ENCODE assay signal across 1 cellular context in the genomic region with DNA sequence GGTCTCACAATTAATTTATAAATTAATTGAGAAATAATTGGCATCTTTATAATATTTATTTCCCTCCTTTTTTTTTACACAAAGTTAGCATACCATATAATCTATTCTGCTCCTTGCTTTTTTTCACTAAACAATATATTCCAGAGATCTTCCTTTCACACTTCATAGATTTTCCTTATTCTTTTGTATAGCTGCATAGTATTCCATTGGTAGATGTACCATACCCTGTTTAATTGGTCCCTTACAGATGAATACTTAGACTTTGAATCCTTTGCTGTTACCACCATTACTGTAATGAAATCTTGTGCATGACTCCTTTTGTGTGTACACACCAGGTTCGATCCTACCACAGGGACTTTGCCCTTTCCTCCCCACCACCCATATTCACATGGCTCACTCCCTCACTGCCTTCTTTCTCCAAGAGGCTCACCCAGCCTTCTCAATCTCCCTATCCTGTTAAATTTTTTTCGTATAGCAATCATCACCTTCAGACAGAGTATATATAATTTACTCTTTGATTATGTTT.
TF ChIP-seq lines count a peak whose summit lies in the region.

No MANE protein-coding gene starts in this region.

TF ChIP-seq in HepG2, 621 proteins besides CTCF, POLR2A, EP300 and RAD21 (continued from another document):
- TF ChIP-seq, protein P1, sequence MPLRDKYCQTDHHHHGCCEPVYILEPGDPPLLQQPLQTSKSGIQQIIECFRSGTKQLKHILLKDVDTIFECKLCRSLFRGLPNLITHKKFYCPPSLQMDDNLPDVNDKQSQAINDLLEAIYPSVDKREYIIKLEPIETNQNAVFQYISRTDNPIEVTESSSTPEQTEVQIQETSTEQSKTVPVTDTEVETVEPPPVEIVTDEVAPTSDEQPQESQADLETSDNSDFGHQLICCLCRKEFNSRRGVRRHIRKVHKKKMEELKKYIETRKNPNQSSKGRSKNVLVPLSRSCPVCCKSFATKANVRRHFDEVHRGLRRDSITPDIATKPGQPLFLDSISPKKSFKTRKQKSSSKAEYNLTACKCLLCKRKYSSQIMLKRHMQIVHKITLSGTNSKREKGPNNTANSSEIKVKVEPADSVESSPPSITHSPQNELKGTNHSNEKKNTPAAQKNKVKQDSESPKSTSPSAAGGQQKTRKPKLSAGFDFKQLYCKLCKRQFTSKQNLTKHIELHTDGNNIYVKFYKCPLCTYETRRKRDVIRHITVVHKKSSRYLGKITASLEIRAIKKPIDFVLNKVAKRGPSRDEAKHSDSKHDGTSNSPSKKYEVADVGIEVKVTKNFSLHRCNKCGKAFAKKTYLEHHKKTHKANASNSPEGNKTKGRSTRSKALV (CRISPR knock-in tag; IDR thresholded peaks at IDR 0.05) = no peak
- TF ChIP-seq, protein P2, sequence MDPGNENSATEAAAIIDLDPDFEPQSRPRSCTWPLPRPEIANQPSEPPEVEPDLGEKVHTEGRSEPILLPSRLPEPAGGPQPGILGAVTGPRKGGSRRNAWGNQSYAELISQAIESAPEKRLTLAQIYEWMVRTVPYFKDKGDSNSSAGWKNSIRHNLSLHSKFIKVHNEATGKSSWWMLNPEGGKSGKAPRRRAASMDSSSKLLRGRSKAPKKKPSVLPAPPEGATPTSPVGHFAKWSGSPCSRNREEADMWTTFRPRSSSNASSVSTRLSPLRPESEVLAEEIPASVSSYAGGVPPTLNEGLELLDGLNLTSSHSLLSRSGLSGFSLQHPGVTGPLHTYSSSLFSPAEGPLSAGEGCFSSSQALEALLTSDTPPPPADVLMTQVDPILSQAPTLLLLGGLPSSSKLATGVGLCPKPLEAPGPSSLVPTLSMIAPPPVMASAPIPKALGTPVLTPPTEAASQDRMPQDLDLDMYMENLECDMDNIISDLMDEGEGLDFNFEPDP (CRISPR knock-in tag; conservative IDR thresholded peaks at IDR 0.05) = no peak
- TF ChIP-seq, protein P3, sequence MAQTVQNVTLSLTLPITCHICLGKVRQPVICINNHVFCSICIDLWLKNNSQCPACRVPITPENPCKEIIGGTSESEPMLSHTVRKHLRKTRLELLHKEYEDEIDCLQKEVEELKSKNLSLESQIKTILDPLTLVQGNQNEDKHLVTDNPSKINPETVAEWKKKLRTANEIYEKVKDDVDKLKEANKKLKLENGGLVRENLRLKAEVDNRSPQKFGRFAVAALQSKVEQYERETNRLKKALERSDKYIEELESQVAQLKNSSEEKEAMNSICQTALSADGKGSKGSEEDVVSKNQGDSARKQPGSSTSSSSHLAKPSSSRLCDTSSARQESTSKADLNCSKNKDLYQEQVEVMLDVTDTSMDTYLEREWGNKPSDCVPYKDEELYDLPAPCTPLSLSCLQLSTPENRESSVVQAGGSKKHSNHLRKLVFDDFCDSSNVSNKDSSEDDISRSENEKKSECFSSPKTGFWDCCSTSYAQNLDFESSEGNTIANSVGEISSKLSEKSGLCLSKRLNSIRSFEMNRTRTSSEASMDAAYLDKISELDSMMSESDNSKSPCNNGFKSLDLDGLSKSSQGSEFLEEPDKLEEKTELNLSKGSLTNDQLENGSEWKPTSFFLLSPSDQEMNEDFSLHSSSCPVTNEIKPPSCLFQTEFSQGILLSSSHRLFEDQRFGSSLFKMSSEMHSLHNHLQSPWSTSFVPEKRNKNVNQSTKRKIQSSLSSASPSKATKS (CRISPR knock-in tag; IDR thresholded peaks at IDR 0.05) = no peak
- TF ChIP-seq RXRB (CRISPR knock-in tag; IDR thresholded peaks at IDR 0.05; ENCODE audit: borderline replicate concordance) = 0 out of 2 replicates have a peak, but pooled peaks have one; percentile 18
- no peak for TF ChIP-seq ETV5 (CRISPR knock-in tag; IDR thresholded peaks at IDR 0.05; ENCODE audit: borderline replicate concordance)
- no peak for TF ChIP-seq YEATS2 (CRISPR knock-in tag; IDR thresholded peaks at IDR 0.05; ENCODE audit: borderline replicate concordance)
- TF ChIP-seq HNRNPUL1 (IDR thresholded peaks at IDR 0.05; ENCODE audit: low read depth, low read length) = no peak
- no peak for TF ChIP-seq YEATS4 (CRISPR knock-in tag; IDR thresholded peaks at IDR 0.05; ENCODE audit: borderline replicate concordance)
- TF ChIP-seq ZNF607 (CRISPR knock-in tag; IDR thresholded peaks at IDR 0.05; ENCODE audit: borderline replicate concordance) = no peak
- no peak for TF ChIP-seq ZNF235 (CRISPR knock-in tag; IDR thresholded peaks at IDR 0.05; ENCODE audit: borderline replicate concordance)
- TF ChIP-seq MIXL1 (CRISPR knock-in tag; IDR thresholded peaks at IDR 0.05) = peak; percentile 71
- no peak for TF ChIP-seq MLLT10 (CRISPR knock-in tag; IDR thresholded peaks at IDR 0.05)
- TF ChIP-seq, protein P4, sequence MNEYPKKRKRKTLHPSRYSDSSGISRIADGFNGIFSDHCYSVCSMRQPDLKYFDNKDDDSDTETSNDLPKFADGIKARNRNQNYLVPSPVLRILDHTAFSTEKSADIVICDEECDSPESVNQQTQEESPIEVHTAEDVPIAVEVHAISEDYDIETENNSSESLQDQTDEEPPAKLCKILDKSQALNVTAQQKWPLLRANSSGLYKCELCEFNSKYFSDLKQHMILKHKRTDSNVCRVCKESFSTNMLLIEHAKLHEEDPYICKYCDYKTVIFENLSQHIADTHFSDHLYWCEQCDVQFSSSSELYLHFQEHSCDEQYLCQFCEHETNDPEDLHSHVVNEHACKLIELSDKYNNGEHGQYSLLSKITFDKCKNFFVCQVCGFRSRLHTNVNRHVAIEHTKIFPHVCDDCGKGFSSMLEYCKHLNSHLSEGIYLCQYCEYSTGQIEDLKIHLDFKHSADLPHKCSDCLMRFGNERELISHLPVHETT (CRISPR knock-in tag; conservative IDR thresholded peaks at IDR 0.05) = no peak
- no peak for TF ChIP-seq SAFB2 (CRISPR knock-in tag; IDR thresholded peaks at IDR 0.05; ENCODE audit: borderline replicate concordance, low read depth)
- TF ChIP-seq ZNF3 (CRISPR knock-in tag; IDR thresholded peaks at IDR 0.05) = no peak
- TF ChIP-seq ZNF441 (CRISPR knock-in tag; IDR thresholded peaks at IDR 0.05; ENCODE audit: borderline replicate concordance) = no peak
- no peak for TF ChIP-seq SOX6 (IDR thresholded peaks at IDR 0.05)
- peak; percentile 13; the same call in 1 of the 2 replicates for TF ChIP-seq SOX6 (CRISPR knock-in tag; IDR thresholded peaks at IDR 0.05)
- TF ChIP-seq ZNF260 (CRISPR knock-in tag; IDR thresholded peaks at IDR 0.05; ENCODE audit: borderline replicate concordance, low read depth) = peak; percentile 94
- TF ChIP-seq KAT7 (CRISPR knock-in tag; IDR thresholded peaks at IDR 0.05; ENCODE audit: borderline replicate concordance) = no peak
- TF ChIP-seq, protein P5, sequence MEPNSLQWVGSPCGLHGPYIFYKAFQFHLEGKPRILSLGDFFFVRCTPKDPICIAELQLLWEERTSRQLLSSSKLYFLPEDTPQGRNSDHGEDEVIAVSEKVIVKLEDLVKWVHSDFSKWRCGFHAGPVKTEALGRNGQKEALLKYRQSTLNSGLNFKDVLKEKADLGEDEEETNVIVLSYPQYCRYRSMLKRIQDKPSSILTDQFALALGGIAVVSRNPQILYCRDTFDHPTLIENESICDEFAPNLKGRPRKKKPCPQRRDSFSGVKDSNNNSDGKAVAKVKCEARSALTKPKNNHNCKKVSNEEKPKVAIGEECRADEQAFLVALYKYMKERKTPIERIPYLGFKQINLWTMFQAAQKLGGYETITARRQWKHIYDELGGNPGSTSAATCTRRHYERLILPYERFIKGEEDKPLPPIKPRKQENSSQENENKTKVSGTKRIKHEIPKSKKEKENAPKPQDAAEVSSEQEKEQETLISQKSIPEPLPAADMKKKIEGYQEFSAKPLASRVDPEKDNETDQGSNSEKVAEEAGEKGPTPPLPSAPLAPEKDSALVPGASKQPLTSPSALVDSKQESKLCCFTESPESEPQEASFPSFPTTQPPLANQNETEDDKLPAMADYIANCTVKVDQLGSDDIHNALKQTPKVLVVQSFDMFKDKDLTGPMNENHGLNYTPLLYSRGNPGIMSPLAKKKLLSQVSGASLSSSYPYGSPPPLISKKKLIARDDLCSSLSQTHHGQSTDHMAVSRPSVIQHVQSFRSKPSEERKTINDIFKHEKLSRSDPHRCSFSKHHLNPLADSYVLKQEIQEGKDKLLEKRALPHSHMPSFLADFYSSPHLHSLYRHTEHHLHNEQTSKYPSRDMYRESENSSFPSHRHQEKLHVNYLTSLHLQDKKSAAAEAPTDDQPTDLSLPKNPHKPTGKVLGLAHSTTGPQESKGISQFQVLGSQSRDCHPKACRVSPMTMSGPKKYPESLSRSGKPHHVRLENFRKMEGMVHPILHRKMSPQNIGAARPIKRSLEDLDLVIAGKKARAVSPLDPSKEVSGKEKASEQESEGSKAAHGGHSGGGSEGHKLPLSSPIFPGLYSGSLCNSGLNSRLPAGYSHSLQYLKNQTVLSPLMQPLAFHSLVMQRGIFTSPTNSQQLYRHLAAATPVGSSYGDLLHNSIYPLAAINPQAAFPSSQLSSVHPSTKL (CRISPR knock-in tag; IDR thresholded peaks at IDR 0.05) = peak; percentile 29; the same call in 1 of the 2 replicates
- TF ChIP-seq ZNF354B (CRISPR knock-in tag; IDR thresholded peaks at IDR 0.05) = no peak
- TF ChIP-seq NKX3-1 (CRISPR knock-in tag; IDR thresholded peaks at IDR 0.05) = no peak
- TF ChIP-seq ATF7 (IDR thresholded peaks at IDR 0.05) = no peak
- TF ChIP-seq ATF7 (CRISPR knock-in tag; IDR thresholded peaks at IDR 0.05) = no peak
- no peak for TF ChIP-seq HOXA3 (CRISPR knock-in tag; IDR thresholded peaks at IDR 0.05)
- TF ChIP-seq, protein P6, sequence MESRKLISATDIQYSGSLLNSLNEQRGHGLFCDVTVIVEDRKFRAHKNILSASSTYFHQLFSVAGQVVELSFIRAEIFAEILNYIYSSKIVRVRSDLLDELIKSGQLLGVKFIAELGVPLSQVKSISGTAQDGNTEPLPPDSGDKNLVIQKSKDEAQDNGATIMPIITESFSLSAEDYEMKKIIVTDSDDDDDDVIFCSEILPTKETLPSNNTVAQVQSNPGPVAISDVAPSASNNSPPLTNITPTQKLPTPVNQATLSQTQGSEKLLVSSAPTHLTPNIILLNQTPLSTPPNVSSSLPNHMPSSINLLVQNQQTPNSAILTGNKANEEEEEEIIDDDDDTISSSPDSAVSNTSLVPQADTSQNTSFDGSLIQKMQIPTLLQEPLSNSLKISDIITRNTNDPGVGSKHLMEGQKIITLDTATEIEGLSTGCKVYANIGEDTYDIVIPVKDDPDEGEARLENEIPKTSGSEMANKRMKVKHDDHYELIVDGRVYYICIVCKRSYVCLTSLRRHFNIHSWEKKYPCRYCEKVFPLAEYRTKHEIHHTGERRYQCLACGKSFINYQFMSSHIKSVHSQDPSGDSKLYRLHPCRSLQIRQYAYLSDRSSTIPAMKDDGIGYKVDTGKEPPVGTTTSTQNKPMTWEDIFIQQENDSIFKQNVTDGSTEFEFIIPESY (CRISPR knock-in tag; IDR thresholded peaks at IDR 0.05) = no peak
- no peak for TF ChIP-seq ARID2 (CRISPR knock-in tag; IDR thresholded peaks at IDR 0.05; ENCODE audit: borderline replicate concordance)
- TF ChIP-seq TP53 (CRISPR knock-in tag; conservative IDR thresholded peaks at IDR 0.05) = no peak
